8 cellular contexts compared by ENCODE assay signal in the genomic region with DNA sequence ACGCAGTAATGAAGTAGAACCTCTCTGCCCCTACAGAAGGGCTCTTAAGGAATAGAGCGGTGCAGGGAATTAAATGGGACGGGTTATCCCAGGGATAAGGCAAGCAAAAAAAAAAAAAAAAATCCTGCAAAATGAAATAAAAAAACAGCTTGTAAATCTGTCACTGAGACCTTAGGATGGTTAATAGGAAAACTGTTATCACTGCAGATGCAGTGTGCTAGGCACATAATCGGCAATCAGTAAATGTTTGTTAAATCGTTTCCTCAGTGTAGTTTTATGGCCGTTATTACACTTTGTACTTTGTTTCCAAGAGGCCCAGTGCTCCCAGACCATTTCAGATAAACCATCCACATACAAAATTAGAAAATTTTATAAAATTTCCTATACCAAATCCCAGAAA. TPM values are rescaled to one million over a fixed set of nuclear protein-coding genes. Genes with fewer than 3 reads are reported as not detected.
DNase-seq lines count a peak whose midpoint lies in the region; ATAC-seq, FAIRE-seq and TF ChIP-seq lines count a peak whose summit lies in the region.

No MANE protein-coding gene starts in this region.

- H3K27me3 Mint-ChIP-seq in CD4-positive, alpha-beta memory T cell: no peaks in the 10 kb centered on the region

- no peaks in the 10 kb centered on the region for H3K9me3 ChIP-seq in CD4-positive, alpha-beta memory T cell (ENCODE audit: control insufficient read depth in 1 of 2, low read length in 2 of 2)
- no peaks in the 10 kb centered on the region for H3K9me3 ChIP-seq in MM.1S (replicated peaks; ENCODE audit: insufficient read depth, low read length)
- H3K9me3 ChIP-seq in effector memory CD4-positive, alpha-beta T cell (ENCODE audit: control insufficient read depth, low read length): no peaks in the 10 kb centered on the region
- H3K9me3 ChIP-seq in neural cell (ENCODE audit: low read length): no peaks in the 10 kb centered on the region

- peaks cover 32% of the 10 kb centered on the region for H3K4me1 ChIP-seq in CD4-positive, alpha-beta memory T cell (ENCODE audit: insufficient read depth, low read length)
- H3K4me1 ChIP-seq in MM.1S (ENCODE audit: low read length): 0 out of 2 replicates have a peak, but pooled peaks cover 3% of the 10 kb centered on the region
- H3K4me1 ChIP-seq in effector memory CD4-positive, alpha-beta T cell (ENCODE audit: control insufficient read depth, insufficient read depth, low read length, poor library complexity, severe bottlenecking): no peaks in the 10 kb centered on the region

- TF ChIP-seq EP300 in neural cell (conservative IDR thresholded peaks at IDR 0.05; ENCODE audit: poor library complexity, severe bottlenecking): no peak

- peak overlapping the region; percentile 85 to 96 (median 94) for H3K4me3 Mint-ChIP-seq in CD4-positive, alpha-beta memory T cell

- peak overlapping the region; percentile 95 to 99 (median 98) for H3K27ac Mint-ChIP-seq in CD4-positive, alpha-beta memory T cell

- POLR2A ChIA-PET in CD4-positive, alpha-beta memory T cell (lab: Charles Lee; ENCODE audit: partially characterized antibody): interaction anchor here (1.0 kb wide), 1 partner anchor 523 kb away, joined by 3 read pairs; a partner anchor contains a TSS

- peak overlapping the region; percentile 95 for H3K9ac ChIP-seq in MM.1S (ENCODE audit: low read length)
- H3K9ac ChIP-seq in neural cell (ENCODE audit: low read length): peak overlapping the region; percentile 89

- no peak overlapping the region for H2AFZ ChIP-seq in MM.1S (ENCODE audit: low read length)
- H2AFZ ChIP-seq in neural cell (ENCODE audit: low read depth, low read length): no peak overlapping the region

- H3K9me3 Mint-ChIP-seq in CD4-positive, alpha-beta memory T cell: peaks cover 0 to 4% (median 0%) of the 10 kb centered on the region in 8 donors

- no peaks in the 10 kb centered on the region for H3K9me2 ChIP-seq in MM.1S (replicated peaks; ENCODE audit: insufficient read depth, low read length)
- no peaks in the 10 kb centered on the region for H3K9me2 ChIP-seq in neural cell (ENCODE audit: insufficient read depth, low read length)

- DNase-seq in CD4-positive, alpha-beta memory T cell: no peak
- DNase-seq in MM.1S: no peak
- no peak for DNase-seq in effector memory CD4-positive, alpha-beta T cell
- no peak for DNase-seq in GM12892 (ENCODE audit: insufficient read length)
- DNase-seq in stimulated activated CD4-positive, alpha-beta T cell treated with anti-CD3 and anti-CD28 coated beads, Interleukin-15, amount 100 ng/mL, for 24 hours: no peak
- DNase-seq in HT-29 (ENCODE audit: low spot score): no peak

- peak overlapping the region; percentile 69 to 79 for H3K4me3 ChIP-seq in CD4-positive, alpha-beta memory T cell (ENCODE audit: low read length in 2 of 2)
- H3K4me3 ChIP-seq in MM.1S (ENCODE audit: low read length) (peak overlapping the region; percentile 83), neural cell (ENCODE audit: low read length) (peak overlapping the region; percentile 79)
- H3K4me3 ChIP-seq in effector memory CD4-positive, alpha-beta T cell (ENCODE audit: insufficient read depth, low read depth, low read length, poor library complexity, severe bottlenecking): peak overlapping the region; percentile 58

- H3K27ac ChIP-seq in CD4-positive, alpha-beta memory T cell (ENCODE audit: low read depth, low read length): peak overlapping the region; percentile 97
- H3K27ac ChIP-seq in MM.1S (ENCODE audit: low read length) (peak overlapping the region; percentile 89; the same call in 1 of the 2 replicates), neural cell (ENCODE audit: low read length) (peak overlapping the region; percentile 96)
- H3K27ac ChIP-seq in effector memory CD4-positive, alpha-beta T cell (ENCODE audit: insufficient read depth, low read length, poor library complexity, severe bottlenecking): peak overlapping the region; percentile 95

- no peak for ATAC-seq in GM21528 (IDR thresholded peaks at IDR 0.05; ENCODE audit: low FRiP score, unreplicated experiment)

- CTCF ChIA-PET in CD4-positive, alpha-beta memory T cell (lab: Charles Lee; ENCODE audit: partially characterized antibody): no interaction called here

- peaks cover 12% of the 10 kb centered on the region for H3K36me3 ChIP-seq in CD4-positive, alpha-beta memory T cell (ENCODE audit: insufficient read depth, low read length)
- H3K36me3 ChIP-seq in MM.1S (replicated peaks; ENCODE audit: insufficient read depth, low read length): no peaks in the 10 kb centered on the region
- H3K36me3 ChIP-seq in effector memory CD4-positive, alpha-beta T cell (ENCODE audit: control insufficient read depth, insufficient read depth, low read length): no peaks in the 10 kb centered on the region
- no peaks in the 10 kb centered on the region for H3K36me3 ChIP-seq in neural cell (ENCODE audit: insufficient read depth, low read length)

- intact Hi-C loops in CD4-positive, alpha-beta memory T cell (cut with micrococcal nuclease): loop anchor here (10.0 kb wide), 1 partner anchor 584 kb away; a partner anchor contains a TSS

- H3K4me2 ChIP-seq in MM.1S (ENCODE audit: low read depth, low read length) (peak overlapping the region; percentile 74; the same call in 1 of the 2 replicates), neural cell (ENCODE audit: low read length) (peak overlapping the region; percentile 73)

- H3K27me3 ChIP-seq in CD4-positive, alpha-beta memory T cell (ENCODE audit: insufficient read depth, low read length): no peaks in the 10 kb centered on the region
- no peaks in the 10 kb centered on the region for H3K27me3 ChIP-seq in MM.1S (replicated peaks; ENCODE audit: insufficient read depth, low read length)
- no peaks in the 10 kb centered on the region for H3K27me3 ChIP-seq in effector memory CD4-positive, alpha-beta T cell (replicated peaks; ENCODE audit: control insufficient read depth, insufficient read depth, low read length, poor library complexity, severe bottlenecking)
- no peaks in the 10 kb centered on the region for H3K27me3 ChIP-seq in neural cell (ENCODE audit: insufficient read depth, low read depth, low read length)

- H4K20me1 ChIP-seq in MM.1S (ENCODE audit: insufficient read depth, low read length): no peaks in the 10 kb centered on the region
- H4K20me1 ChIP-seq in neural cell (ENCODE audit: insufficient read depth): no peaks in the 10 kb centered on the region

- H3K36me3 Mint-ChIP-seq in CD4-positive, alpha-beta memory T cell: peaks cover 10 to 30% of the 10 kb centered on the region in 2 donors

- TF ChIP-seq CTCF in MM.1S (IDR thresholded peaks at IDR 0.05; ENCODE audit: low read length) (no peak), neural cell (IDR thresholded peaks at IDR 0.05; ENCODE audit: poor library complexity, severe bottlenecking) (no peak)

- H3K79me2 ChIP-seq in MM.1S (ENCODE audit: low read length) (peaks cover 76% of the 10 kb centered on the region), neural cell (replicated peaks; ENCODE audit: insufficient read depth, low read length) (peaks cover 34% of the 10 kb centered on the region)

- TF ChIP-seq POLR2A in GM12892 (IDR thresholded peaks at IDR 0.05; ENCODE audit: low read depth, low read length): no peak

- TF ChIP-seq RAD21 in neural cell (conservative IDR thresholded peaks at IDR 0.05): no peak

- no peak for FAIRE-seq in GM12892 (lab: Jason Lieb, UNC)

- peaks cover 14 to 41% (median 25%) of the 10 kb centered on the region in 4 donors for H3K4me1 Mint-ChIP-seq in CD4-positive, alpha-beta memory T cell

- H3F3A ChIP-seq in MM.1S (ENCODE audit: insufficient read depth, low read length) (peaks cover 6% of the 10 kb centered on the region), neural cell (ENCODE audit: insufficient read depth, low read length, poor library complexity, severe bottlenecking) (no peaks in the 10 kb centered on the region)

TF ChIP-seq in neural cell, 6 proteins besides CTCF, POLR2A, EP300 and RAD21 (continues in another document):
- TF ChIP-seq MXI1 (conservative IDR thresholded peaks at IDR 0.05; ENCODE audit: poor library complexity, severe bottlenecking) (no peak), POLR2AphosphoS5 (IDR thresholded peaks at IDR 0.05) (no peak), SMC3 (conservative IDR thresholded peaks at IDR 0.05; ENCODE audit: poor library complexity) (no peak), EZH2 (IDR thresholded peaks at IDR 0.05; ENCODE audit: borderline replicate concordance, insufficient read depth, low read length, poor library complexity, severe bottlenecking) (no peak), TAF1 (IDR thresholded peaks at IDR 0.05; ENCODE audit: low read depth) (no peak)

RNA-seq across cellular contexts. Expression of a gene that starts 1.0 kb away (rescaled TPM):
- 10 to 100 TPM; 40.1 to 40.9 TPM for total RNA-seq in CD4-positive, alpha-beta memory T cell
- 100 to 1,000 TPM in 1 of 2 donors, 10 to 100 TPM in 1; 86.1 to 105 TPM for polyA plus RNA-seq in CD4-positive, alpha-beta memory T cell
- 136 and 167 TPM in 2 replicates for polyA plus RNA-seq in neural cell
- 98.4 and 105 TPM in 2 replicates for polyA minus RNA-seq in neural cell
- polyA plus RNA-seq in GM12892 (2012; ENCODE audit: missing spikeins): 42.9 TPM
- 47.7 and 51.5 TPM in 2 replicates for total RNA-seq in HT-29 (2014; rRNA removed; shearing (Covaris generic))

RNA-seq across cellular contexts. Expression of a gene that starts 1.3 kb away (rescaled TPM):
- 10 to 100 TPM; 13.1 TPM for total RNA-seq in CD4-positive, alpha-beta memory T cell
- 10 to 100 TPM in 1 of 2 donors, 1 to 10 TPM in 1; 9.6 to 16.1 TPM for polyA plus RNA-seq in CD4-positive, alpha-beta memory T cell
- 39.0 and 57.5 TPM in 2 replicates for polyA plus RNA-seq in neural cell
- 9.7 and 12.4 TPM in 2 replicates for polyA minus RNA-seq in neural cell
- polyA plus RNA-seq in GM12892 (2012; ENCODE audit: missing spikeins): 28.2 TPM
- total RNA-seq in HT-29 (2014; rRNA removed; shearing (Covaris generic)): 53.8 and 54.9 TPM in 2 replicates

RNA-seq across cellular contexts. Expression of a gene that starts 18.2 kb away (rescaled TPM):
- total RNA-seq in CD4-positive, alpha-beta memory T cell: 100 to 1,000 TPM; 380 to 428 TPM
- 1,000 to 10,000 TPM; 2,296 to 2,724 TPM for polyA plus RNA-seq in CD4-positive, alpha-beta memory T cell
- 1,366 and 1,978 TPM in 2 replicates for polyA plus RNA-seq in neural cell
- polyA minus RNA-seq in neural cell: 95.9 and 408 TPM in 2 replicates
- 3,522 TPM for polyA plus RNA-seq in GM12892 (2012; ENCODE audit: missing spikeins)
- total RNA-seq in HT-29 (2014; rRNA removed; shearing (Covaris generic)): 658 and 887 TPM in 2 replicates

RNA-seq across cellular contexts. Expression of a gene that starts 23.1 kb away (rescaled TPM):
- total RNA-seq in CD4-positive, alpha-beta memory T cell: 1 to 10 TPM; 1.6 to 1.9 TPM
- 1 to 10 TPM in 1 of 2 donors, not detected in 1; 1.1 TPM for polyA plus RNA-seq in CD4-positive, alpha-beta memory T cell
- polyA plus RNA-seq in neural cell: not detected in 2 replicates
- not detected in 2 replicates for polyA minus RNA-seq in neural cell
- 102 TPM for polyA plus RNA-seq in GM12892 (2012; ENCODE audit: missing spikeins)
- total RNA-seq in HT-29 (2014; rRNA removed; shearing (Covaris generic)): not detected in 2 replicates
